ENCODE assay signal across 14 cellular contexts in the genomic region with DNA sequence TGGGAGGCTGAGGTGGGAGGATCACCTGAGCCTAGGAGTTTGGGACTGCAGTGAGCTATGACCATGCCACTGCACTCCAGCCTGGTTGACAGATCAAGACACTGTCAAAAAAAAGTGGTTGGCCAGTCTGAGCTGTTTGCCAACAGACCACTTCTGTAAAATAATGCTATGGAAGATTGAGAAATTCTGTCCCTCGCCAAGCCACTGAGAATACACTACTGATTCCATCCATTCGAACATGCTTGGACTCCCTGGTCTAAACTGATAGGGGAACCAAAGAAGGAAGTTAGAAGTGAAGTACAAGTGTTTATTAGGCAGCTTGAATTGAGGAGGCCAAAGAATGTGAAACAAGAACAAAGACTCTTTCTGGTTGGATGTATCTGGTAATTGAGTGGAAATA.
"Had no signal": no experiment of that assay in that cellular context is flagged by ENCODE, and none has a peak within 500 bp of the region (broad histone marks: within the 10 kb centered on the region; RNA-seq: fewer than 3 reads in every experiment).

No MANE protein-coding gene starts in this region.

- H3K4me3 Mint-ChIP-seq: activated CD8-positive, alpha-beta T cell treated with anti-CD3 and anti-CD28 coated beads for 36 hours; activated T-helper 1 cell treated with anti-CD3 and anti-CD28 coated beads, Interleukin-12 subunit alpha, Interleukin-12 subunit beta, Interleukin-2, Interleukin-4 antibody, amounts not matched to agents 30 ng/mL and 10 ng/mL and 1 ng/mL, durations not matched to agents 14 hours and 24 hours and 36 hours; neural crest cell; stimulated activated naive CD8-positive, alpha-beta T cell treated with anti-CD3 and anti-CD28 coated beads, Interleukin-15, Interleukin-2, amounts not matched to agents 100 ng/mL and 50 ng/mL, for 24 hours; T-helper 17 cell had no signal

- H3K27ac Mint-ChIP-seq: activated CD8-positive, alpha-beta T cell treated with anti-CD3 and anti-CD28 coated beads for 36 hours; activated T-helper 1 cell treated with anti-CD3 and anti-CD28 coated beads, Interleukin-12 subunit alpha, Interleukin-12 subunit beta, Interleukin-2, Interleukin-4 antibody, amounts not matched to agents 30 ng/mL and 10 ng/mL and 1 ng/mL, durations not matched to agents 14 hours and 24 hours and 36 hours; stimulated activated naive CD8-positive, alpha-beta T cell treated with anti-CD3 and anti-CD28 coated beads, Interleukin-15, Interleukin-2, amounts not matched to agents 100 ng/mL and 50 ng/mL, for 24 hours; T-helper 17 cell had no signal

- H3K9me3 ChIP-seq: breast epithelium, esophagus squamous epithelium had no signal

- H3K4me3 ChIP-seq: breast epithelium, esophagus squamous epithelium had no signal

- H3K27me3 ChIP-seq: breast epithelium, esophagus squamous epithelium had no signal

- ATAC-seq: activated CD8-positive, alpha-beta T cell treated with anti-CD3 and anti-CD28 coated beads for 36 hours; T-helper 17 cell had no signal

- H3K4me1 Mint-ChIP-seq: T-helper 17 cell had no signal

- H3K4me1 ChIP-seq: breast epithelium, esophagus squamous epithelium had no signal

- H3K27ac ChIP-seq: breast epithelium, esophagus squamous epithelium, VCaP had no signal

- H3K36me3 ChIP-seq: breast epithelium, esophagus squamous epithelium had no signal

- DNase-seq: activated CD4-positive, alpha-beta T cell treated with anti-CD3 and anti-CD28 coated beads for 4 hours; activated CD8-positive, alpha-beta T cell treated with anti-CD3 and anti-CD28 coated beads for 36 hours; activated naive CD4-positive, alpha-beta T cell; aorta; esophagus squamous epithelium; foreskin fibroblast; mesenchymal stem cell; stimulated activated CD4-positive, alpha-beta T cell treated with anti-CD3 and anti-CD28 coated beads, Interleukin-4, amount 100 ng/mL, for 24 hours; T-helper 17 cell had no signal

- H3K9me3 Mint-ChIP-seq: activated CD8-positive, alpha-beta T cell treated with anti-CD3 and anti-CD28 coated beads for 36 hours; activated T-helper 1 cell treated with anti-CD3 and anti-CD28 coated beads, Interleukin-12 subunit alpha, Interleukin-12 subunit beta, Interleukin-2, Interleukin-4 antibody, amounts not matched to agents 30 ng/mL and 10 ng/mL and 1 ng/mL, durations not matched to agents 14 hours and 24 hours and 36 hours; neural crest cell; stimulated activated naive CD8-positive, alpha-beta T cell treated with anti-CD3 and anti-CD28 coated beads, Interleukin-15, Interleukin-2, amounts not matched to agents 100 ng/mL and 50 ng/mL, for 24 hours had no signal
